ENCODE assay signal across 21 cellular contexts in genomic region chr1:84785231-84785630, GRCh38.
"Had no signal": no experiment of that assay in that cellular context is flagged by ENCODE, and none has a peak within 500 bp of the region (broad histone marks: within the 10 kb centered on the region; RNA-seq: fewer than 3 reads in every experiment).

No MANE protein-coding gene starts in this region.

- H3K4me3 ChIP-seq: hepatocyte, left lung, lung, spleen, thoracic aorta, upper lobe of left lung had no signal

- H3K9me3 ChIP-seq: thoracic aorta, upper lobe of left lung had no signal

- H3K36me3 ChIP-seq: left lung, spleen, thoracic aorta, upper lobe of left lung had no signal

- H3K27me3 ChIP-seq: hepatocyte, left lung, spleen, upper lobe of left lung had no signal

- DNase-seq: activated CD4-positive, alpha-beta memory T cell treated with anti-CD3 and anti-CD28 coated beads for 36 hours; activated CD4-positive, alpha-beta T cell treated with anti-CD3 and anti-CD28 coated beads for 48 hours; activated effector memory CD4-positive, alpha-beta T cell treated with anti-CD3 and anti-CD28 coated beads, Interleukin-2, amount 50 U/mL, for 16 hours; activated naive CD4-positive, alpha-beta T cell treated with anti-CD3 and anti-CD28 coated beads, Interleukin-2, amount 10 ng/mL, durations not matched to agents 7 days and 5 days; activated T-cell treated with anti-CD3 and anti-CD28 coated beads, Interleukin-2, amount 50 U/mL, for 72 hours; aorta; cortex of kidney; endodermal cell; glutamatergic neuron; immature natural killer cell; kidney glomerular epithelial cell; left lung; natural killer cell; retina; spleen; stimulated activated CD4-positive, alpha-beta T cell treated with anti-CD3 and anti-CD28 coated beads, Interleukin-4, amount 100 ng/mL, for 1 hour; stimulated activated naive CD4-positive, alpha-beta T cell treated with Interleukin-2 at 50 U/mL for 16 hours; upper lobe of left lung had no signal

- ATAC-seq: activated T-cell treated with anti-CD3 and anti-CD28 coated beads, Interleukin-2, amount 50 U/mL, for 72 hours; left lung; natural killer cell had no signal
